8 cellular contexts compared by ENCODE assay signal in genomic region chr9:88991066-88992030, GRCh38. TPM values are rescaled to one million over a fixed set of nuclear protein-coding genes. Genes with fewer than 3 reads are reported as not detected.
DNase-seq lines count a peak whose midpoint lies in the region; ATAC-seq and TF ChIP-seq lines count a peak whose summit lies in the region.

S1PR3 (plus strand) TSS chr9:88991468; CDS start chr9:89001201, 9,733 bp downstream.

- H4K20me1 ChIP-seq in BLaER1 = no peaks in the 10 kb centered on the region

- H3K9ac ChIP-seq in BLaER1 = peak within 1 kb of the TSS; percentile 68

- H3K9me3 ChIP-seq in BLaER1 (no peaks in the 10 kb centered on the region), body of pancreas (no peaks in the 10 kb centered on the region), spleen (no peaks in the 10 kb centered on the region)

- WGBS in body of pancreas, 2 donors = 2 to 3% methylated on average over 30 to 72 of the region's 93 CpGs
- 1 to 9% (median 3%) methylated on average over 15 to 91 of the region's 93 CpGs for WGBS in spleen, 5 donors

- H3K27me3 ChIP-seq in BLaER1 = peaks cover 32% of the 10 kb centered on the region
- no peaks in the 10 kb centered on the region for H3K27me3 ChIP-seq in body of pancreas
- peaks cover 0 to 52% (median 8%) of the 10 kb centered on the region in 7 donors for H3K27me3 ChIP-seq in spleen (replicated peaks in 1 of 7)

- DNase-seq in NCI-H1105 (lab: John Stamatoyannopoulos, UW) (peak; percentile 16), body of pancreas (peak; percentile 52 to 79 (median 64)), iris pigment epithelial cell (ENCODE audit: low read depth) (peak; percentile 70), spleen (peak; percentile 83)

- ATAC-seq in body of pancreas (peak; percentile 80), HG03342 (IDR thresholded peaks at IDR 0.05; ENCODE audit: unreplicated experiment) (no peak), HG03521 (IDR thresholded peaks at IDR 0.05; ENCODE audit: unreplicated experiment) (no peak), GM21390 (IDR thresholded peaks at IDR 0.05; ENCODE audit: unreplicated experiment) (no peak)

- H3K4me1 ChIP-seq in BLaER1 (peaks cover 25% of the 10 kb centered on the region), body of pancreas (peaks cover 32% of the 10 kb centered on the region), spleen (peaks cover 12 to 78% (median 34%) of the 10 kb centered on the region in 6 donors)

- H3K4me3 ChIP-seq in BLaER1 = peak within 1 kb of the TSS; percentile 75
- H3K4me3 ChIP-seq in body of pancreas = peak within 1 kb of the TSS; percentile 49 to 79
- H3K4me3 ChIP-seq in spleen = peak within 1 kb of the TSS; percentile 47 to 80 (median 68)

- TF ChIP-seq CTCF in body of pancreas (IDR thresholded peaks at IDR 0.05) (peak in 4 of 7 experiments; percentile 8 to 29 (median 19)), spleen (IDR thresholded peaks at IDR 0.05 in 8 of 11, conservative IDR thresholded peaks at IDR 0.05 in 3 of 11) (no peak)

- H3K36me3 ChIP-seq in BLaER1 (no peaks in the 10 kb centered on the region), body of pancreas (replicated peaks in 1 of 2; ENCODE audit: insufficient read depth in 1 of 2, low read depth in 2 of 2) (no peaks in the 10 kb centered on the region), spleen (peaks cover 0 to 11% (median 0%) of the 10 kb centered on the region in 6 donors)

- TF ChIP-seq POLR2A in body of pancreas (IDR thresholded peaks at IDR 0.05) (peak in 2 of 3 donors; percentile 56 to 62), spleen (IDR thresholded peaks at IDR 0.05) (no peak)

- intact Hi-C loops in body of pancreas (cut with DNase I) (no loop called here), spleen (cut with DNase I; ENCODE audit: low total_unique reads) (no loop called here)

- H3K4me2 ChIP-seq in BLaER1 = peak within 1 kb of the TSS; percentile 97

- H3K27ac ChIP-seq in BLaER1 (no peak within 1 kb of the TSS), body of pancreas (peak within 1 kb of the TSS in 3 of 4 donors; percentile 56 to 68 (median 65)), spleen (peak within 1 kb of the TSS in 7 of 8 donors; percentile 37 to 87 (median 79))

RNA-seq across cellular contexts. Expression of gene S1PR3, which starts in this region (rescaled TPM):
- total RNA-seq in body of pancreas (1 to 10 TPM; 2.3 to 6.6 TPM), spleen (10 to 100 TPM; 28.9 to 50.9 (median 39.9) TPM)
- polyA plus RNA-seq in spleen = 10 to 100 TPM in 2 of 3 donors, 1 to 10 TPM in 1; 6.4 to 18.2 (median 13.6) TPM

Comparison
In these comparisons a context has a peak if more than half of its experiments do, and no peak if none do; other contexts are left out.
1. DNase-seq: peak in every context shown above with its lines; median percentile 83 in spleen; 70 in iris pigment epithelial cell; 64 in body of pancreas; 16 in NCI-H1105.
2. CTCF ChIP-seq: peak in body of pancreas (4 of 7); none in spleen (0 of 11).
3. POLR2A ChIP-seq: peak in body of pancreas (2 of 3); none in spleen (0 of 3).
4. Peak in every context shown above with its lines, with median percentiles within 50 percentile points of each other: H3K4me3 ChIP-seq.